ENCODE assay signal across 7 cellular contexts in the genomic region with DNA sequence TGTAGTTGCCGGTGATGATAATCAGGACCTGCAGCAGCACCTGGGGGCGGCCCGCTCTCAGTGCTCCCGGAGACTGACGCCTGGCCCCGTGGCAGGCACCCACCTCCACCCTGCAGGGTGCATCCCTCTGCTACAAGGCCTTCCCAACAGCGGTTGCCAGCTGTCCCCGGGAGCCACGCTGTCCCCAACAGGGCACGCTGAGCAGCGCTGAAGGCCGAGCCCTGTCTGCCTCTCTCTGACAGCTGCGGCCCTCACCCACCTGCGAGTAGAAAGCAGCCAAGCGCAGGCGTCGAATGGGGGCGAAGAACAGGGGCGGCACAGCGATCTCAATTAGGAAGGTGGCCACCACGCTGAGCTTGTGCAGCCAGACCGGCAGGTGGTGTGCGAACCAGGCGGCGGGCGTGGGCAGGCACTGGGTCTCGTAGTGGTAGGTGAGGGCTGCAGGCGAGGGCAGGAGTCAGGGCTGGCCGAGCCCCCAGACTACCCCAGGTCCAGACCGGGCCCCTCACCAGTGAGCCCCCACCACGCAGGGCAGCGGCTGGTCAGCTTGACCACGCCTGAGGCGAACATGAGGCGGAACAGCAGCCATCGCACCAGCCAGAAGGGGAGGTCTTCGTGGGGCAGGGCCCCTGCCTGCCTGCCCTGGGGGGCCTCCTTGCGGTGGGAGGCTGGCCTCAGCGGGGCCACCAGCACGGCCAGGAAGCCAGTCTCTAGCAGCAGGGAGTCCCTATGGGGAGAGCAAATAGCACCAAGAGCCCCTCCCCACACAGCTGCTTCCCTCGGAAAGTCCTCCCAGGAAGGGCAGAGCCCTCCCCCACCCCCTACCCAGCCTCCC. TPM values are rescaled to one million over a fixed set of nuclear protein-coding genes. Genes with fewer than 3 reads are reported as not detected.
DNase-seq lines count a peak whose midpoint lies in the region; ATAC-seq and TF ChIP-seq lines count a peak whose summit lies in the region.
"Had no signal": no experiment of that assay in that cellular context is flagged by ENCODE, and none has a peak within 500 bp of the region (broad histone marks: within the 10 kb centered on the region; RNA-seq: fewer than 3 reads in every experiment).

No MANE protein-coding gene starts in this region.

- TF ChIP-seq POLR2A in Peyer's patch (IDR thresholded peaks at IDR 0.05) = no peak

- H3K4me1 ChIP-seq in Peyer's patch (peaks cover 0 to 35% (median 8%) of the 10 kb centered on the region in 4 donors), left lung (peaks cover 17 to 30% of the 10 kb centered on the region in 2 donors)

- H3K4me3 ChIP-seq in Peyer's patch (peak overlapping the region in 3 of 4 donors; percentile 81 to 100 (median 99)), left lung (peak overlapping the region; percentile 88 to 90)

- no peak for DNase-seq in Peyer's patch
- DNase-seq in left lung = peak in 1 of 2 donors; percentile 80
- DNase-seq in KG1 (lab: John Stamatoyannopoulos, UW) = no peak

- peak overlapping the region; percentile 85 for H3K27ac ChIP-seq in C4-2B
- peak overlapping the region in 2 of 4 donors; percentile 93 to 98 for H3K27ac ChIP-seq in Peyer's patch
- H3K27ac ChIP-seq in left lung = no peak overlapping the region

- H3K36me3 ChIP-seq in Peyer's patch (peaks cover 0 to 44% (median 0%) of the 10 kb centered on the region in 3 donors), left lung (peaks cover 0 to 42% of the 10 kb centered on the region in 2 donors)

- no peak for ATAC-seq in left lung
- ATAC-seq in HG03045 (IDR thresholded peaks at IDR 0.05; ENCODE audit: unreplicated experiment) = no peak
- ATAC-seq in HG03135 (IDR thresholded peaks at IDR 0.05; ENCODE audit: unreplicated experiment) = no peak

- no peaks in the 10 kb centered on the region for H3K27me3 ChIP-seq in Peyer's patch
- H3K27me3 ChIP-seq in left lung = no peaks in the 10 kb centered on the region

- intact Hi-C loops in left lung (cut with DNase I) = loop anchor here in 1 of 2 donors (10.0 kb wide), 1 partner anchor 89 kb away; no protein-coding TSS in a partner anchor

- no peaks in the 10 kb centered on the region for H3K9me3 ChIP-seq in Peyer's patch
- H3K9me3 ChIP-seq in left lung = no peaks in the 10 kb centered on the region

- TF ChIP-seq CTCF in C4-2B (conservative IDR thresholded peaks at IDR 0.05) = no peak
- TF ChIP-seq CTCF in Peyer's patch (IDR thresholded peaks at IDR 0.05) = no peak
- no peak for TF ChIP-seq CTCF in left lung (IDR thresholded peaks at IDR 0.05)

RNA-seq across cellular contexts. Expression of a gene that starts 1.5 kb away (rescaled TPM):
- 10 to 100 TPM; 68.5 to 94.9 (median 83.3) TPM for total RNA-seq in Peyer's patch
- total RNA-seq in left lung = 10 to 100 TPM; 73.1 to 76.4 TPM

RNA-seq across cellular contexts. Expression of a gene that starts 2.0 kb away (rescaled TPM):
- total RNA-seq in Peyer's patch (10 to 100 TPM; 34.0 to 85.8 (median 41.2) TPM), left lung (10 to 100 TPM; 45.5 to 50.1 TPM)

RNA-seq across cellular contexts. Expression of a gene that starts 19.3 kb away (rescaled TPM):
- not detected for total RNA-seq in Peyer's patch
- total RNA-seq in left lung = not detected
- total RNA-seq: SK-MEL-5 had no signal

RNA-seq across cellular contexts. Expression of a gene that starts 19.4 kb away (rescaled TPM):
- total RNA-seq in Peyer's patch = 1 to 10 TPM in 3 of 4 donors, not detected in 1; 1.2 to 6.3 (median 4.5) TPM
- total RNA-seq in left lung = 1 to 10 TPM; 2.3 to 3.1 TPM

RNA-seq across cellular contexts. Expression of a gene that starts 23.8 kb away (rescaled TPM):
- total RNA-seq in Peyer's patch = 10 to 100 TPM; 53.5 to 93.9 (median 88.3) TPM
- total RNA-seq in left lung = 100 to 1,000 TPM; 130 to 256 TPM
